ENCODE assay signal across 28 cellular contexts in the genomic region with DNA sequence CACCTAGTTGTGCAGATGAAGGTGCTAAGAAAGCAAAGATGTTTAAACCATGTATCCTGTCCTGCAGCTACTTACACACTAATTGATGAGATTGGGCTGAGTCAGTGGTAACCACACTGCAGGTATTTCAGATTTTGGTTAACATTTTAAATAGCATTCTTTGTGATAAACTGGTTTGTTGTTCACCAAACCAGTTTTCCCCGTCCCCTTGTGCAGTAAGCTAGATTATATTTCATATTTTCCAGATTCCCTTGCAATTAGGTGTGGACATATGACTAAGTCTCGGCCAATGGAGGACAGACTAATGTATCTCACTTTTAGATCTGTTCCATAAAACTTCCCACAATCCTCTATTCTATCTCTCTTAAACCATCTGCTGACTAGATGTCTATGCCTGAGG.
"Had no signal": no experiment of that assay in that cellular context is flagged by ENCODE, and none has a peak within 500 bp of the region (broad histone marks: within the 10 kb centered on the region; RNA-seq: fewer than 3 reads in every experiment).

No MANE protein-coding gene starts in this region.

- ATAC-seq: activated CD4-positive, alpha-beta T cell treated with anti-CD3 and anti-CD28 coated beads for 36 hours; activated CD8-positive, alpha-beta T cell treated with anti-CD3 and anti-CD28 coated beads for 36 hours; activated T-cell treated with anti-CD3 and anti-CD28 coated beads, Interleukin-2, amount 50 U/mL, for 4 hours; activated T-helper 17 cell treated with anti-CD3 and anti-CD28 coated beads, Interleukin-2, amount 50 U/mL, for 72 hours; esophagus mucosa; gastrocnemius medialis; heart left ventricle had no signal

- DNase-seq: activated CD4-positive, alpha-beta T cell treated with anti-CD3 and anti-CD28 coated beads for 36 hours; activated CD4-positive, alpha-beta T cell treated with anti-CD3 and anti-CD28 coated beads, Interleukin-2, amount 10 ng/mL, durations not matched to agents 7 days and 5 days; activated CD4-positive, alpha-beta T cell treated with anti-CD3 and anti-CD28 coated beads, Interleukin-2, amount 50 U/mL, for 4 hours; activated CD4-positive, CD25-positive, alpha-beta regulatory T cell; activated CD4-positive, CD25-positive, alpha-beta regulatory T cell treated with anti-CD3 and anti-CD28 coated beads, Interleukin-2, amount 50 U/mL, for 72 hours; activated CD8-positive, alpha-beta memory T cell treated with anti-CD3 and anti-CD28 coated beads for 24 hours; activated CD8-positive, alpha-beta T cell treated with anti-CD3 and anti-CD28 coated beads for 36 hours; activated effector memory CD4-positive, alpha-beta T cell treated with Interleukin-2 at 50 U/mL for 16 hours; activated gamma-delta T cell treated with Interleukin-2 at 50 U/mL for 16 hours; activated naive CD4-positive, alpha-beta T cell treated with anti-CD3 and anti-CD28 coated beads, Interleukin-2, amount 50 U/mL, for 16 hours; activated naive CD4-positive, alpha-beta T cell treated with Interleukin-2 at 50 U/mL for 16 hours; activated T-cell treated with anti-CD3 and anti-CD28 coated beads, Interleukin-2, amount 50 U/mL, for 4 hours; amniotic stem cell; anterior cingulate cortex; brain microvascular endothelial cell; central memory CD4-positive, alpha-beta T cell; cerebellar nuclear complex; colonic mucosa; effector CD8-positive, alpha-beta T cell; foreskin fibroblast; gastrocnemius medialis; glutamatergic neuron; heart left ventricle; T-helper 2 cell had no signal

- H3K4me1 Mint-ChIP-seq: activated CD4-positive, alpha-beta T cell treated with anti-CD3 and anti-CD28 coated beads for 36 hours; activated CD4-positive, alpha-beta T cell treated with anti-CD3 and anti-CD28 coated beads, Interleukin-2, amount 10 ng/mL, durations not matched to agents 7 days and 5 days; activated T-helper 17 cell treated with anti-CD3 and anti-CD28 coated beads, Interleukin-2, amount 50 U/mL, for 72 hours had no signal

- H3K27ac ChIP-seq: brain microvascular endothelial cell, cardiac muscle cell, colonic mucosa, gastrocnemius medialis, heart left ventricle had no signal

- H3K36me3 ChIP-seq: brain microvascular endothelial cell, cardiac muscle cell, colonic mucosa, gastrocnemius medialis, heart left ventricle had no signal

- H3K9me3 ChIP-seq: colonic mucosa, gastrocnemius medialis had no signal

- H3K4me1 ChIP-seq: colonic mucosa, gastrocnemius medialis, heart left ventricle had no signal

- H3K27ac Mint-ChIP-seq: activated CD4-positive, alpha-beta T cell treated with anti-CD3 and anti-CD28 coated beads for 36 hours; activated CD4-positive, alpha-beta T cell treated with anti-CD3 and anti-CD28 coated beads, Interleukin-2, amount 10 ng/mL, durations not matched to agents 7 days and 5 days; activated CD8-positive, alpha-beta T cell treated with anti-CD3 and anti-CD28 coated beads for 36 hours; activated naive CD8-positive, alpha-beta T cell; activated T-helper 17 cell treated with anti-CD3 and anti-CD28 coated beads, Interleukin-2, amount 50 U/mL, for 72 hours had no signal

- H3K4me3 Mint-ChIP-seq: activated CD4-positive, alpha-beta T cell treated with anti-CD3 and anti-CD28 coated beads for 36 hours; activated CD4-positive, alpha-beta T cell treated with anti-CD3 and anti-CD28 coated beads, Interleukin-2, amount 10 ng/mL, durations not matched to agents 7 days and 5 days; activated CD8-positive, alpha-beta T cell treated with anti-CD3 and anti-CD28 coated beads for 36 hours; activated naive CD8-positive, alpha-beta T cell; activated T-cell treated with anti-CD3 and anti-CD28 coated beads, Interleukin-2, amount 50 U/mL, for 4 hours; activated T-helper 17 cell treated with anti-CD3 and anti-CD28 coated beads, Interleukin-2, amount 50 U/mL, for 72 hours had no signal

- H3K4me3 ChIP-seq: cardiac muscle cell, colonic mucosa, gastrocnemius medialis, heart left ventricle had no signal

- H3K27me3 Mint-ChIP-seq: activated CD4-positive, alpha-beta T cell treated with anti-CD3 and anti-CD28 coated beads for 36 hours; activated CD4-positive, alpha-beta T cell treated with anti-CD3 and anti-CD28 coated beads, Interleukin-2, amount 10 ng/mL, durations not matched to agents 7 days and 5 days; activated naive CD8-positive, alpha-beta T cell had no signal

- H3K36me3 Mint-ChIP-seq: activated naive CD8-positive, alpha-beta T cell had no signal

- H3K27me3 ChIP-seq: brain microvascular endothelial cell, cardiac muscle cell, colonic mucosa, gastrocnemius medialis, heart left ventricle had no signal
